ENCODE assay signal across 9 cellular contexts in the genomic region with DNA sequence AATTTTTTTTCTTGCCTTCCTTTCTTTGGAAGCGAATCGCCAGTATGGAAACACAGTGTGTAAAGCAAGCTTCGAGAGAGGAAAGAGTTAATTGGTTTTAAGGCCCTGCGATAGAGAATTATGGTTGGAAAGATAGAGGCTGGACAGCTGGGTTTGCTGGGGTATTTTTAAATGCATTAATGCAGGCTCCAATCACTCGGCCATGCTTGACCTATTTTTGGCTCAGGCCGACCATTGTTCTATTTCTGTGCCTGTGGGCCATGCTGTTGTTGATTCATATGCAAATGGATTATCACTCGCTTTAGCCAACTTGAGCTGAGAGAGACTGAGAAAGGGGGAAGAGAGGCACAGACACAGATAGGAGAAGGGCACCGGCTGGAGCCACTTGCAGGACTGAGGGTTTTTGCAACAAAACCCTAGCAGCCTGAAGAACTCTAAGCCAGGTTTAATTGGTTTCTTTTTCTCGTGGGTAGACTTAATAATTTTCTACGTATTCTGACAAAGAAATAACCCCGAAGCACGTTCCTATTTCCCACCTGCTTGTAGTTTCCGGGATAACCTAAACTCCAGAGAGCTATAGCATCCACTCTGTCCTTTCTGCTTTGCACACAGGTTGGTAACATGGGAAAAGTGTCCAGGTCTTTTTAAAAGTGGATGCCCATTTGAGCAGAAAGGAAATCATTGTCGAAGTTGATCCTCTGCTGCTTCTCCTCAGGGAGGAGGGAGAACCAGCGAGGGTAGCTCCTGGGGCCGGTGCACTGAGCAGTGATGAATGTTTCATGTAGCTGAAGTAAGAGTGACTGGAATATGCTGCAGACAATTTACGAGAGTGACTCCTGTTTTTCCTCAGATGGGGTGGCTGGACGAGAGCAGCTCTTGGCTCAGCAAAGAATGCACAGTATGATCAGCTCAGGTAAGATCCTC. TPM values are rescaled to one million over a fixed set of nuclear protein-coding genes. Genes with fewer than 3 reads are reported as not detected.
DNase-seq lines count a peak whose midpoint lies in the region; ATAC-seq and TF ChIP-seq lines count a peak whose summit lies in the region.
"Had no signal": no experiment of that assay in that cellular context is flagged by ENCODE, and none has a peak within 500 bp of the region (broad histone marks: within the 10 kb centered on the region; RNA-seq: fewer than 3 reads in every experiment).

HDAC9 (plus strand) TSS at position 338 of the 924 bp plus-strand sequence; CDS start at position 892, 554 bp downstream.

- no peaks in the 10 kb centered on the region for H3K36me3 Mint-ChIP-seq in T-helper 2 cell treated with Interferon-gamma antibody and Interleukin-4, amounts not matched to agents 5 μg/mL and 100 μg/mL, for 36 hours (ENCODE audit: low read depth)
- H3K36me3 Mint-ChIP-seq in naive thymus-derived CD4-positive, alpha-beta T cell, result no peaks in the 10 kb centered on the region
- H3K36me3 Mint-ChIP-seq in activated naive CD4-positive, alpha-beta T cell treated with anti-CD3 and anti-CD28 coated beads for 36 hours (ENCODE audit: low read depth), result no peaks in the 10 kb centered on the region

- H3K4me1 Mint-ChIP-seq in T-helper 2 cell treated with Interferon-gamma antibody and Interleukin-4, amounts not matched to agents 5 μg/mL and 100 μg/mL, for 36 hours (ENCODE audit: low read depth), result peaks cover 10% of the 10 kb centered on the region
- H3K4me1 Mint-ChIP-seq in naive thymus-derived CD4-positive, alpha-beta T cell, result peaks cover 0 to 12% (median 9%) of the 10 kb centered on the region in 7 donors
- peaks cover 8% of the 10 kb centered on the region for H3K4me1 Mint-ChIP-seq in activated naive CD4-positive, alpha-beta T cell treated with anti-CD3 and anti-CD28 coated beads for 36 hours (ENCODE audit: low read depth)

- no peaks in the 10 kb centered on the region for H3K9me3 Mint-ChIP-seq in T-helper 2 cell treated with Interferon-gamma antibody and Interleukin-4, amounts not matched to agents 5 μg/mL and 100 μg/mL, for 36 hours
- no peaks in the 10 kb centered on the region for H3K9me3 Mint-ChIP-seq in naive thymus-derived CD4-positive, alpha-beta T cell
- no peaks in the 10 kb centered on the region for H3K9me3 Mint-ChIP-seq in activated naive CD4-positive, alpha-beta T cell treated with anti-CD3 and anti-CD28 coated beads for 36 hours

- H3K27ac Mint-ChIP-seq in T-helper 2 cell treated with Interferon-gamma antibody and Interleukin-4, amounts not matched to agents 5 μg/mL and 100 μg/mL, for 36 hours, result no peak within 1 kb of the TSS
- no peak within 1 kb of the TSS for H3K27ac Mint-ChIP-seq in naive thymus-derived CD4-positive, alpha-beta T cell
- H3K27ac Mint-ChIP-seq in activated naive CD4-positive, alpha-beta T cell treated with anti-CD3 and anti-CD28 coated beads for 36 hours, result no peak within 1 kb of the TSS

- peaks cover 3% of the 10 kb centered on the region for H3K27me3 Mint-ChIP-seq in T-helper 2 cell treated with Interferon-gamma antibody and Interleukin-4, amounts not matched to agents 5 μg/mL and 100 μg/mL, for 36 hours (ENCODE audit: low read depth)
- peaks cover 0 to 7% (median 3%) of the 10 kb centered on the region in 5 donors for H3K27me3 Mint-ChIP-seq in naive thymus-derived CD4-positive, alpha-beta T cell
- peaks cover 3% of the 10 kb centered on the region for H3K27me3 Mint-ChIP-seq in activated naive CD4-positive, alpha-beta T cell treated with anti-CD3 and anti-CD28 coated beads for 36 hours (ENCODE audit: low read depth)

- no peaks in the 10 kb centered on the region for H3K27me3 ChIP-seq in naive thymus-derived CD4-positive, alpha-beta T cell (ENCODE audit: control insufficient read depth in 2 of 2, insufficient read depth in 2 of 2, low read length in 2 of 2)

- intact Hi-C loops in naive thymus-derived CD4-positive, alpha-beta T cell (cut with micrococcal nuclease), result no loop called here
- intact Hi-C loops in activated naive CD4-positive, alpha-beta T cell treated with anti-CD3 and anti-CD28 coated beads for 36 hours (cut with micrococcal nuclease), result no loop called here

- POLR2A ChIA-PET in naive thymus-derived CD4-positive, alpha-beta T cell (lab: Charles Lee), result no interaction called here

- peak within 1 kb of the TSS; percentile 37 to 41 for H3K4me3 ChIP-seq in foreskin fibroblast (ENCODE audit: low read depth in 1 of 2, low read length in 2 of 2)
- H3K4me3 ChIP-seq in naive thymus-derived CD4-positive, alpha-beta T cell (ENCODE audit: low read length), result no peak within 1 kb of the TSS

- H3K9me3 ChIP-seq in naive thymus-derived CD4-positive, alpha-beta T cell (ENCODE audit: control insufficient read depth in 2 of 3, low read length in 3 of 3), result no peaks in the 10 kb centered on the region

- H3K4me1 ChIP-seq in naive thymus-derived CD4-positive, alpha-beta T cell (ENCODE audit: control insufficient read depth in 2 of 2, insufficient read depth in 2 of 2, low read length in 2 of 2), result peaks cover 0 to 4% of the 10 kb centered on the region in 2 donors

- no peaks in the 10 kb centered on the region for H3K36me3 ChIP-seq in naive thymus-derived CD4-positive, alpha-beta T cell (ENCODE audit: control insufficient read depth in 2 of 3, insufficient read depth in 3 of 3, low read length in 3 of 3)

- no peak for DNase-seq in T-helper 2 cell treated with Interferon-gamma antibody and Interleukin-4, amounts not matched to agents 5 μg/mL and 100 μg/mL, for 36 hours (ENCODE audit: low spot score)
- DNase-seq in T-helper 2 cell, result no peak
- peak; percentile 85 to 94 (median 91) for DNase-seq in NCI-H1417 (lab: John Stamatoyannopoulos, UW)
- DNase-seq in UCSD-AML1 (lab: John Stamatoyannopoulos, UW; ENCODE audit: unreplicated experiment), result peak; percentile 8
- DNase-seq in foreskin fibroblast, result peak; percentile 48 to 79
- peak in 1 of 9 donors; percentile 0 for DNase-seq in naive thymus-derived CD4-positive, alpha-beta T cell
- DNase-seq in activated naive CD4-positive, alpha-beta T cell treated with anti-CD3 and anti-CD28 coated beads for 36 hours, result no peak

- CTCF ChIA-PET in naive thymus-derived CD4-positive, alpha-beta T cell (lab: Charles Lee), result no interaction called here
- CTCF ChIA-PET in activated naive CD4-positive, alpha-beta T cell treated with anti-CD3 and anti-CD28 coated beads for 36 hours (lab: Charles Lee), result no interaction called here

- no peak for TF ChIP-seq CTCF in foreskin fibroblast (IDR thresholded peaks at IDR 0.05; ENCODE audit: low read depth, low read length)

- peak within 1 kb of the TSS; percentile 38 for H3K4me3 Mint-ChIP-seq in T-helper 2 cell treated with Interferon-gamma antibody and Interleukin-4, amounts not matched to agents 5 μg/mL and 100 μg/mL, for 36 hours
- H3K4me3 Mint-ChIP-seq in naive thymus-derived CD4-positive, alpha-beta T cell, result peak within 1 kb of the TSS; percentile 8 to 72 (median 48)
- no peak within 1 kb of the TSS for H3K4me3 Mint-ChIP-seq in activated naive CD4-positive, alpha-beta T cell treated with anti-CD3 and anti-CD28 coated beads for 36 hours

- H3K27ac ChIP-seq in naive thymus-derived CD4-positive, alpha-beta T cell (ENCODE audit: low read depth, low read length), result no peak within 1 kb of the TSS
- H3K27ac ChIP-seq: C4-2B had no signal

- ATAC-seq in HG02623 (IDR thresholded peaks at IDR 0.05; ENCODE audit: unreplicated experiment), result peak; percentile 90
- peak; percentile 78 for ATAC-seq in naive thymus-derived CD4-positive, alpha-beta T cell

RNA-seq across cellular contexts. Expression of gene HDAC9, which starts in this region (rescaled TPM):
- total RNA-seq in naive thymus-derived CD4-positive, alpha-beta T cell, result 10 to 100 TPM in 1 of 5 experiments, 1 to 10 TPM in 2, under 1 TPM in 2; 0.08 to 32.1 (median 1.5) TPM
- polyA plus RNA-seq in naive thymus-derived CD4-positive, alpha-beta T cell, result under 1 TPM; 0.10 to 0.28 TPM
- not detected for total RNA-seq in activated naive CD4-positive, alpha-beta T cell treated with anti-CD3 and anti-CD28 coated beads for 36 hours

Comparison
In these comparisons a context has a peak if more than half of its experiments do, and no peak if none do; other contexts are left out.
1. DNase-seq: peak in NCI-H1417 (3 of 3), UCSD-AML1 (single experiment) and foreskin fibroblast (2 of 2); none in T-helper 2 cell treated with Interferon-gamma antibody and Interleukin-4, amounts not matched to agents 5 μg/mL and 100 μg/mL, for 36 hours (single experiment), T-helper 2 cell (0 of 5) and activated naive CD4-positive, alpha-beta T cell treated with anti-CD3 and anti-CD28 coated beads for 36 hours (single experiment).